8 cellular contexts compared by ENCODE assay signal in genomic region chr6:136761227-136761922, GRCh38. TPM values are rescaled to one million over a fixed set of nuclear protein-coding genes. Genes with fewer than 3 reads are reported as not detected.
DNase-seq lines count a peak whose midpoint lies in the region; ATAC-seq and TF ChIP-seq lines count a peak whose summit lies in the region.

No MANE protein-coding gene starts in this region.

- intact Hi-C loops in colonic mucosa (cut with DNase I): no loop called here

- peak; percentile 95 for DNase-seq in G401 (ENCODE audit: low spot score)
- DNase-seq in NCI-H69 (lab: John Stamatoyannopoulos, UW): peak; percentile 58
- DNase-seq in colonic mucosa: peak; percentile 35
- DNase-seq in osteocyte (ENCODE audit: extremely low spot score, unreplicated experiment): no peak
- no peak for DNase-seq in NCI-H1417 (lab: John Stamatoyannopoulos, UW)
- no peak for DNase-seq in NCI-H1436 (lab: John Stamatoyannopoulos, UW)

- no peak for TF ChIP-seq CTCF in colonic mucosa (IDR thresholded peaks at IDR 0.05)
- no peak for TF ChIP-seq CTCF in osteocyte (IDR thresholded peaks at IDR 0.05)

- H3K27me3 Mint-ChIP-seq in osteocyte (ENCODE audit: unreplicated experiment): no peaks in the 10 kb centered on the region

- H3K4me3 ChIP-seq in colonic mucosa: no peak overlapping the region

- no peaks in the 10 kb centered on the region for H3K9me3 Mint-ChIP-seq in osteocyte (ENCODE audit: unreplicated experiment)

- peak overlapping the region; percentile 32 for H3K27ac Mint-ChIP-seq in osteocyte (ENCODE audit: unreplicated experiment)

- in situ Hi-C loops in G401 (cut with HindIII; ENCODE audit: low sequenced_read_pairs): no loop called here

- peaks cover 20% of the 10 kb centered on the region for H3K4me1 Mint-ChIP-seq in osteocyte (ENCODE audit: unreplicated experiment)

- peaks cover 10% of the 10 kb centered on the region for H3K4me1 ChIP-seq in colonic mucosa

- H3K36me3 Mint-ChIP-seq in osteocyte (ENCODE audit: unreplicated experiment): no peaks in the 10 kb centered on the region

- H3K4me3 Mint-ChIP-seq in osteocyte (ENCODE audit: unreplicated experiment): peak overlapping the region; percentile 31

- peak overlapping the region; percentile 8 for H3K27ac ChIP-seq in colonic mucosa

- no peaks in the 10 kb centered on the region for H3K36me3 ChIP-seq in colonic mucosa

- no peaks in the 10 kb centered on the region for H3K9me3 ChIP-seq in colonic mucosa

- no peaks in the 10 kb centered on the region for H3K27me3 ChIP-seq in colonic mucosa

- H3K9ac ChIP-seq in colonic mucosa (ENCODE audit: low read depth in 2 of 2, low read length in 2 of 2): no peak overlapping the region

- ATAC-seq in GM21576 (IDR thresholded peaks at IDR 0.05; ENCODE audit: unreplicated experiment): no peak
- no peak for ATAC-seq in GM19455 (IDR thresholded peaks at IDR 0.05; ENCODE audit: unreplicated experiment)

RNA-seq across cellular contexts. Expression of gene MAP3K5, which starts 30.9 kb away (rescaled TPM):
- total RNA-seq in G401 (2014; rRNA removed; shearing (Covaris generic)): not detected in 2 replicates
- total RNA-seq in colonic mucosa (10 to 100 TPM; 15.3 to 17.1 TPM), osteocyte (1.3 and 1.6 TPM in 2 replicates)

Comparison
In these comparisons a context has a peak if more than half of its experiments do, and no peak if none do; other contexts are left out.
1. DNase-seq: peak in G401 (single experiment), NCI-H69 (single experiment) and colonic mucosa (single experiment); none in osteocyte (single experiment), NCI-H1417 (0 of 3) and NCI-H1436 (single experiment).